23 cellular contexts compared by ENCODE assay signal in the genomic region with DNA sequence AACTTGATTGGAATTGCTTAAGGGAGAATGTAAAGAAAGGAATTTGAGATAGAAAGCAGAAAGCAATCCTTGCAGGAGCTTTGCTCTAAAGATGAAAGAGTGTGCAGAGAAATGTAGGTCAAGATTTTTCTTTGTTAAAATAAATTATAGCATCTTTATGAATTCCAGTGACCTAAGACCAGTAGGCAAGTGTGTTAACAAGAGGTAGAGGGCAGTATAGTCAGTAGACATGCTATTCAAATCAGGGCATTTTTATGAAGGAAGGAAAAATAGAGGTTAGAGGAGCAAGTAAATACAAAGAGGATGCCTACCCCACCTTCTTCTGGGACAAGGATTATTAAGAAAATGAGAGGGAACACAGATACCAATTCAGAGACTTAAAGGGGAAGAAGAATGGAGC.
DNase-seq lines count a peak whose midpoint lies in the region; ATAC-seq, FAIRE-seq and TF ChIP-seq lines count a peak whose summit lies in the region.
"Had no signal": no experiment of that assay in that cellular context is flagged by ENCODE, and none has a peak within 500 bp of the region (broad histone marks: within the 10 kb centered on the region; RNA-seq: fewer than 3 reads in every experiment).

No MANE protein-coding gene starts in this region.

- H3K4me3 Mint-ChIP-seq in natural killer cell treated with Interleukin-12 subunit alpha and Interleukin-12 subunit beta and Interleukin-15 and Interleukin-18, amount 100 ng/mL, for 72 hours: no peak overlapping the region
- H3K4me3 Mint-ChIP-seq: CD4-positive, alpha-beta memory T cell; nephron had no signal

- no peaks in the 10 kb centered on the region for H3K4me1 Mint-ChIP-seq in natural killer cell treated with Interleukin-12 subunit alpha and Interleukin-12 subunit beta and Interleukin-15 and Interleukin-18, amount 100 ng/mL, for 72 hours (ENCODE audit: low read depth in 2 of 2)
- H3K4me1 Mint-ChIP-seq: CD4-positive, alpha-beta memory T cell; nephron had no signal

- no peak overlapping the region for H3K27ac ChIP-seq in cardiac muscle cell
- H3K27ac ChIP-seq: A549, prostate gland, uterus had no signal

- H3K9me3 ChIP-seq in cardiac muscle cell (ENCODE audit: low read depth): no peaks in the 10 kb centered on the region
- H3K9me3 ChIP-seq: A549, prostate gland, uterus had no signal

- no peak for FAIRE-seq in HTR-8/SVneo (lab: Jason Lieb, UNC)
- FAIRE-seq: A549 had no signal

- no peaks in the 10 kb centered on the region for H3K27me3 ChIP-seq in cardiac muscle cell
- H3K27me3 ChIP-seq: uterus had no signal

- peaks cover 11% of the 10 kb centered on the region for H3K36me3 Mint-ChIP-seq in natural killer cell treated with Interleukin-12 subunit alpha and Interleukin-12 subunit beta and Interleukin-15 and Interleukin-18, amount 100 ng/mL, for 72 hours
- H3K36me3 Mint-ChIP-seq: CD4-positive, alpha-beta memory T cell had no signal

- intact Hi-C loops in Right ventricle myocardium superior (cut with DNase I): no loop called here

- no peak overlapping the region for H3K27ac Mint-ChIP-seq in natural killer cell treated with Interleukin-12 subunit alpha and Interleukin-12 subunit beta and Interleukin-15 and Interleukin-18, amount 100 ng/mL, for 72 hours
- H3K27ac Mint-ChIP-seq: CD4-positive, alpha-beta memory T cell; nephron had no signal

- H3K9me3 Mint-ChIP-seq in natural killer cell treated with Interleukin-12 subunit alpha and Interleukin-12 subunit beta and Interleukin-15 and Interleukin-18, amount 100 ng/mL, for 72 hours: peaks cover 25% of the 10 kb centered on the region

- ATAC-seq in Right ventricle myocardium superior (ENCODE audit: poor library complexity) (no peak), HG02798 (IDR thresholded peaks at IDR 0.05; ENCODE audit: poor library complexity, unreplicated experiment) (no peak)
- no peak for ATAC-seq in natural killer cell treated with Interleukin-12 subunit alpha and Interleukin-12 subunit beta and Interleukin-15 and Interleukin-18, amount 100 ng/mL, for 72 hours
- ATAC-seq: A549, left cardiac atrium had no signal

- no peaks in the 10 kb centered on the region for H3K36me3 ChIP-seq in cardiac muscle cell
- H3K36me3 ChIP-seq: prostate gland, uterus had no signal

- peak in 1 of 2 donors; percentile 31 for DNase-seq in cardiac muscle cell (ENCODE audit: low read depth in 1 of 2, low spot score in 1 of 2)
- no peak for DNase-seq in Right ventricle myocardium superior
- peak; percentile 8 for DNase-seq in NAMALWA (ENCODE audit: low spot score)
- peak; percentile 32 for DNase-seq in fibroblast of mammary gland (ENCODE audit: low read depth)
- no peak for DNase-seq in dedifferentiated amniotic fluid mesenchymal stem cell (ENCODE audit: extremely low spot score)
- DNase-seq in natural killer cell treated with Interleukin-12 subunit alpha and Interleukin-12 subunit beta and Interleukin-15 and Interleukin-18, amount 100 ng/mL, for 72 hours (ENCODE audit: low spot score): no peak
- DNase-seq in HTR-8/SVneo (ENCODE audit: insufficient read length, low spot score): no peak
- DNase-seq: activated CD4-positive, alpha-beta T cell treated with anti-CD3 and anti-CD28 coated beads, Interleukin-2, amount 50 U/mL, for 48 hours; activated naive CD4-positive, alpha-beta T cell treated with Interleukin-2 at 50 U/mL for 16 hours; activated T-cell treated with anti-CD3 and anti-CD28 coated beads, Interleukin-2, amount 50 U/mL, for 1 hour; aorta; CD4-positive, alpha-beta memory T cell; DMS79; KG1; left cardiac atrium; NCI-H1092; NCI-H524; T-helper 2 cell; uterus had no signal

- no peaks in the 10 kb centered on the region for H3K27me3 Mint-ChIP-seq in natural killer cell treated with Interleukin-12 subunit alpha and Interleukin-12 subunit beta and Interleukin-15 and Interleukin-18, amount 100 ng/mL, for 72 hours
- H3K27me3 Mint-ChIP-seq: CD4-positive, alpha-beta memory T cell had no signal

- no peak overlapping the region for H3K4me3 ChIP-seq in cardiac muscle cell
- no peak overlapping the region for H3K4me3 ChIP-seq in fibroblast of mammary gland (ENCODE audit: control insufficient read depth, low read depth, low read length)
- H3K4me3 ChIP-seq: A549, prostate gland, uterus had no signal

- TF ChIP-seq CTCF in cardiac muscle cell (IDR thresholded peaks at IDR 0.05; ENCODE audit: low read depth, low read length): peak; percentile 37
- TF ChIP-seq CTCF in fibroblast of mammary gland (conservative IDR thresholded peaks at IDR 0.05; ENCODE audit: control insufficient read depth, insufficient read depth, low read depth, low read length): peak; percentile 24

- no peaks in the 10 kb centered on the region for H3K4me1 ChIP-seq in cardiac muscle cell (ENCODE audit: low read depth)
- H3K4me1 ChIP-seq: A549, prostate gland, uterus had no signal

Comparison
In these comparisons a context has a peak if more than half of its experiments do, and no peak if none do; other contexts are left out.
1. DNase-seq: peak in NAMALWA (single experiment) and fibroblast of mammary gland (single experiment); none in Right ventricle myocardium superior (single experiment), dedifferentiated amniotic fluid mesenchymal stem cell (single experiment), natural killer cell treated with Interleukin-12 subunit alpha and Interleukin-12 subunit beta and Interleukin-15 and Interleukin-18, amount 100 ng/mL, for 72 hours (single experiment) and HTR-8/SVneo (single experiment).